Comparison of ENCODE assay signal across 1 cellular context in the genomic region with DNA sequence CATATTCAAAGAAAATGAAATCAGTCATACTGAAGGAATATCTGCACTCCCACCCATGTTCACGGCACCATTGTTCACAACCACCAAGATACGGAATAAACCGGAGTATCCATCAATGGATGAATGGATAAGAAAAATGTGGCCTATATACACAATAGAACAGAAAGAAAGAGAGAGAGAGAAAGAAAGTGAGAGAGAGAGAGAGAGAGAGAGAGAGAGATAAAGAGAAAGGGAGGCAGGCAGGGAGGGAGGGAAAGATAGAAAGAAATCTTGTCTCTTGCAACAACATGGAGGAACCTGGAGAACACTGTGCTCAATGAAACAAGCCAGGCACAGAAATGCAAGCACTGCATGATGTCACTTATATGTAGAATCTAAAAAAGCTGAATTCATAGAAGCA.
A peak's percentile ranks its signal among the peaks of the same experiment; 100 is the strongest.
TF ChIP-seq lines count a peak whose summit lies in the region.

No MANE protein-coding gene starts in this region.

TF ChIP-seq in K562, 482 proteins besides CTCF, POLR2A, EP300 and RAD21:
- no peak for TF ChIP-seq STAG1 (CRISPR knock-in tag; IDR thresholded peaks at IDR 0.05; ENCODE audit: borderline replicate concordance)
- TF ChIP-seq GABPB1 (CRISPR knock-in tag; IDR thresholded peaks at IDR 0.05): no peak
- TF ChIP-seq, protein P1, sequence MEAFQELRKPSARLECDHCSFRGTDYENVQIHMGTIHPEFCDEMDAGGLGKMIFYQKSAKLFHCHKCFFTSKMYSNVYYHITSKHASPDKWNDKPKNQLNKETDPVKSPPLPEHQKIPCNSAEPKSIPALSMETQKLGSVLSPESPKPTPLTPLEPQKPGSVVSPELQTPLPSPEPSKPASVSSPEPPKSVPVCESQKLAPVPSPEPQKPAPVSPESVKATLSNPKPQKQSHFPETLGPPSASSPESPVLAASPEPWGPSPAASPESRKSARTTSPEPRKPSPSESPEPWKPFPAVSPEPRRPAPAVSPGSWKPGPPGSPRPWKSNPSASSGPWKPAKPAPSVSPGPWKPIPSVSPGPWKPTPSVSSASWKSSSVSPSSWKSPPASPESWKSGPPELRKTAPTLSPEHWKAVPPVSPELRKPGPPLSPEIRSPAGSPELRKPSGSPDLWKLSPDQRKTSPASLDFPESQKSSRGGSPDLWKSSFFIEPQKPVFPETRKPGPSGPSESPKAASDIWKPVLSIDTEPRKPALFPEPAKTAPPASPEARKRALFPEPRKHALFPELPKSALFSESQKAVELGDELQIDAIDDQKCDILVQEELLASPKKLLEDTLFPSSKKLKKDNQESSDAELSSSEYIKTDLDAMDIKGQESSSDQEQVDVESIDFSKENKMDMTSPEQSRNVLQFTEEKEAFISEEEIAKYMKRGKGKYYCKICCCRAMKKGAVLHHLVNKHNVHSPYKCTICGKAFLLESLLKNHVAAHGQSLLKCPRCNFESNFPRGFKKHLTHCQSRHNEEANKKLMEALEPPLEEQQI (IDR thresholded peaks at IDR 0.05): 0 out of 2 replicates have a peak, but pooled peaks have one; percentile 34
- TF ChIP-seq U2AF1 (optimal IDR thresholded peaks at IDR 0.05; ENCODE audit: low read depth, low read length): no peak
- no peak for TF ChIP-seq PURB (CRISPR knock-in tag; IDR thresholded peaks at IDR 0.05; ENCODE audit: low read depth)
